In genomic region chr22:26587991-26588613, GRCh38 we compare ENCODE assay signal across 11 cellular contexts. TPM values are rescaled to one million over a fixed set of nuclear protein-coding genes. Genes with fewer than 3 reads are reported as not detected.
DNase-seq lines count a peak whose midpoint lies in the region; ATAC-seq and TF ChIP-seq lines count a peak whose summit lies in the region.
"Had no signal": no experiment of that assay in that cellular context is flagged by ENCODE, and none has a peak within 500 bp of the region (broad histone marks: within the 10 kb centered on the region; RNA-seq: fewer than 3 reads in every experiment).

No MANE protein-coding gene starts in this region.

- H3K27ac ChIP-seq in subcutaneous abdominal adipose tissue (ENCODE audit: low read depth, low read length) = peak overlapping the region; percentile 90
- H3K27ac ChIP-seq: SJSA1 had no signal

- peaks cover 73% of the 10 kb centered on the region for H3K4me1 Mint-ChIP-seq in activated T-cell treated with anti-CD3 and anti-CD28 coated beads, Interleukin-2, amount 50 U/mL, for 72 hours (ENCODE audit: low read depth)
- peaks cover 64 to 78% (median 69%) of the 10 kb centered on the region in 3 donors for H3K4me1 Mint-ChIP-seq in T-cell
- H3K4me1 Mint-ChIP-seq in glutamatergic neuron (ENCODE audit: low read depth, unreplicated experiment) = no peaks in the 10 kb centered on the region

- H3K27ac Mint-ChIP-seq in activated T-cell treated with anti-CD3 and anti-CD28 coated beads, Interleukin-2, amount 50 U/mL, for 72 hours = peak overlapping the region; percentile 67
- H3K27ac Mint-ChIP-seq in T-cell = peak overlapping the region; percentile 73 to 89
- no peak overlapping the region for H3K27ac Mint-ChIP-seq in glutamatergic neuron (ENCODE audit: unreplicated experiment)

- H3K27me3 Mint-ChIP-seq in activated T-cell treated with anti-CD3 and anti-CD28 coated beads, Interleukin-2, amount 50 U/mL, for 72 hours (ENCODE audit: low read depth) = no peaks in the 10 kb centered on the region
- H3K27me3 Mint-ChIP-seq in T-cell (no peaks in the 10 kb centered on the region), glutamatergic neuron (ENCODE audit: unreplicated experiment) (peaks cover 12% of the 10 kb centered on the region)

- no peak for TF ChIP-seq CTCF in glutamatergic neuron (IDR thresholded peaks at IDR 0.05; ENCODE audit: partially characterized antibody, unreplicated experiment)

- H3K9me3 Mint-ChIP-seq in activated T-cell treated with anti-CD3 and anti-CD28 coated beads, Interleukin-2, amount 50 U/mL, for 72 hours = no peaks in the 10 kb centered on the region
- H3K9me3 Mint-ChIP-seq in T-cell (no peaks in the 10 kb centered on the region), glutamatergic neuron (ENCODE audit: unreplicated experiment) (peaks cover 6% of the 10 kb centered on the region)
- H3K9me3 Mint-ChIP-seq: activated naive CD4-positive, alpha-beta T cell treated with anti-CD3 and anti-CD28 coated beads, Interleukin-2, amount 50 U/mL, for 72 hours had no signal

- POLR2A ChIA-PET in T-cell (lab: Charles Lee) = no interaction called here

- H3K9me3 ChIP-seq in subcutaneous abdominal adipose tissue (ENCODE audit: control insufficient read depth in 5 of 5, low read length in 5 of 5) = peaks cover 0 to 2% (median 0%) of the 10 kb centered on the region in 5 donors
- H3K9me3 ChIP-seq: SJSA1 had no signal

- H3K36me3 ChIP-seq in subcutaneous abdominal adipose tissue (ENCODE audit: control insufficient read depth in 5 of 5, insufficient read depth in 5 of 5, low read length in 5 of 5) = peaks cover 0 to 5% (median 0%) of the 10 kb centered on the region in 5 donors

- peaks cover 0 to 59% (median 49%) of the 10 kb centered on the region in 5 donors for H3K4me1 ChIP-seq in subcutaneous abdominal adipose tissue (ENCODE audit: control insufficient read depth in 5 of 5, insufficient read depth in 5 of 5, low read length in 5 of 5)

- H3K9ac ChIP-seq in subcutaneous abdominal adipose tissue (ENCODE audit: low read length in 5 of 5) = peak overlapping the region in 1 of 5 donors; percentile 88

- intact Hi-C loops in sciatic nerve (cut with DNase I) = no loop called here

- ATAC-seq in activated T-cell treated with anti-CD3 and anti-CD28 coated beads, Interleukin-2, amount 50 U/mL, for 72 hours (replicated peaks in 1 of 2) = no peak
- ATAC-seq in T-cell (replicated peaks in 1 of 4) (no peak), GM21737 (IDR thresholded peaks at IDR 0.05; ENCODE audit: unreplicated experiment) (no peak), sciatic nerve (no peak), GM21423 (IDR thresholded peaks at IDR 0.05; ENCODE audit: unreplicated experiment) (no peak)
- ATAC-seq: activated naive CD4-positive, alpha-beta T cell treated with anti-CD3 and anti-CD28 coated beads, Interleukin-2, amount 50 U/mL, for 72 hours had no signal

- CTCF ChIA-PET in T-cell (lab: Charles Lee) = no interaction called here

- peak overlapping the region; percentile 85 to 88 for H3K4me3 Mint-ChIP-seq in activated T-cell treated with anti-CD3 and anti-CD28 coated beads, Interleukin-2, amount 50 U/mL, for 72 hours
- H3K4me3 Mint-ChIP-seq in T-cell (peak overlapping the region; percentile 83 to 93 (median 86)), glutamatergic neuron (ENCODE audit: unreplicated experiment) (peak overlapping the region; percentile 86)

- H3K27me3 ChIP-seq in subcutaneous abdominal adipose tissue (ENCODE audit: control insufficient read depth in 5 of 5, insufficient read depth in 4 of 5, low read length in 5 of 5) = no peaks in the 10 kb centered on the region
- H3K27me3 ChIP-seq: SJSA1 had no signal

- peak overlapping the region in 1 of 5 donors; percentile 82 for H3K4me3 ChIP-seq in subcutaneous abdominal adipose tissue (ENCODE audit: low read depth in 1 of 5, low read length in 5 of 5)

- DNase-seq in activated T-cell treated with anti-CD3 and anti-CD28 coated beads, Interleukin-2, amount 50 U/mL, for 72 hours = no peak
- DNase-seq in activated T-cell treated with anti-CD3 and anti-CD28 coated beads for 4 hours (no peak), T-cell (no peak), glutamatergic neuron (no peak), sciatic nerve (ENCODE audit: low spot score) (no peak)

- H3K36me3 Mint-ChIP-seq in activated T-cell treated with anti-CD3 and anti-CD28 coated beads, Interleukin-2, amount 50 U/mL, for 72 hours (ENCODE audit: insufficient read depth in 2 of 2) = peaks cover 0 to 2% of the 10 kb centered on the region in 2 donors
- H3K36me3 Mint-ChIP-seq in T-cell (peaks cover 3% of the 10 kb centered on the region), glutamatergic neuron (ENCODE audit: unreplicated experiment) (no peaks in the 10 kb centered on the region)

RNA-seq across cellular contexts. Expression of gene TPST2, which starts 1.8 kb away (rescaled TPM):
- 10 to 100 TPM; 19.0 to 23.2 TPM for total RNA-seq in activated T-cell treated with anti-CD3 and anti-CD28 coated beads, Interleukin-2, amount 50 U/mL, for 72 hours
- total RNA-seq in T-cell (10 to 100 TPM; 30.3 to 42.1 (median 38.0) TPM), glutamatergic neuron (ENCODE audit: unreplicated experiment) (10.6 TPM), sciatic nerve (26.6 TPM)

RNA-seq across cellular contexts. Expression of gene CRYBB1, which starts 29.7 kb away (rescaled TPM):
- total RNA-seq in activated T-cell treated with anti-CD3 and anti-CD28 coated beads, Interleukin-2, amount 50 U/mL, for 72 hours = not detected
- not detected for total RNA-seq in T-cell
- total RNA-seq in glutamatergic neuron (ENCODE audit: unreplicated experiment) = not detected
- total RNA-seq in sciatic nerve = 0.76 TPM
- total RNA-seq: activated naive CD4-positive, alpha-beta T cell treated with anti-CD3 and anti-CD28 coated beads, Interleukin-2, amount 50 U/mL, for 72 hours; SJSA1 had no signal

RNA-seq across cellular contexts. Expression of gene CRYBA4, which starts 33.7 kb away (rescaled TPM):
- total RNA-seq in activated T-cell treated with anti-CD3 and anti-CD28 coated beads, Interleukin-2, amount 50 U/mL, for 72 hours = under 1 TPM in 1 of 2 donors, not detected in 1; 0.63 TPM
- not detected for total RNA-seq in T-cell
- total RNA-seq in glutamatergic neuron (ENCODE audit: unreplicated experiment) = not detected
- total RNA-seq in sciatic nerve = not detected
- total RNA-seq: activated naive CD4-positive, alpha-beta T cell treated with anti-CD3 and anti-CD28 coated beads, Interleukin-2, amount 50 U/mL, for 72 hours; frontal cortex; SJSA1 had no signal
